Comparison of ENCODE assay signal across 7 cellular contexts in genomic region chr1:45095450-45095849, GRCh38.
"Had no signal": no experiment of that assay in that cellular context is flagged by ENCODE, and none has a peak within 500 bp of the region (broad histone marks: within the 10 kb centered on the region; RNA-seq: fewer than 3 reads in every experiment).

No MANE protein-coding gene starts in this region.

- H3K4me3 Mint-ChIP-seq: GM23338 had no signal

- H3K9me3 Mint-ChIP-seq: GM23338 had no signal

- H3K36me3 ChIP-seq: HAP-1 had no signal

- H3K9ac ChIP-seq: KMS-11 had no signal

- FAIRE-seq: HTR-8/SVneo had no signal

- H3K27ac ChIP-seq: KMS-11 had no signal

- H2AFZ ChIP-seq: GM23338 had no signal

- H3K4me3 ChIP-seq: GM23338, HAP-1 had no signal

- H3K4me2 ChIP-seq: GM23338, KMS-11 had no signal

- H3K4me1 ChIP-seq: HAP-1 had no signal

- H3K27ac Mint-ChIP-seq: GM23338 had no signal

- ATAC-seq: GM23338, HCT116 had no signal

- H3K9me3 ChIP-seq: HAP-1 had no signal

- DNase-seq: H7, KBM-7 had no signal
